In genomic region chr17:75205037-75205792, GRCh38 we compare ENCODE assay signal across 8 cellular contexts. TPM values are rescaled to one million over a fixed set of nuclear protein-coding genes. Genes with fewer than 3 reads are reported as not detected.
DNase-seq lines count a peak whose midpoint lies in the region; ATAC-seq and TF ChIP-seq lines count a peak whose summit lies in the region.

NUP85 (plus strand) TSS chr17:75205679; CDS start chr17:75205762, 83 bp downstream.

- peak within 1 kb of the TSS; percentile 96 for H3K4me3 Mint-ChIP-seq in activated naive CD8-positive, alpha-beta T cell treated with anti-CD3 and anti-CD28 coated beads, Interleukin-2, amount 50 U/mL, for 24 hours

- no peaks in the 10 kb centered on the region for H3K27me3 ChIP-seq in cardiac muscle cell
- H3K27me3 ChIP-seq in parathyroid adenoma (ENCODE audit: control insufficient read depth, insufficient read depth, low read length) = no peaks in the 10 kb centered on the region
- H3K27me3 ChIP-seq in tibial artery = no peaks in the 10 kb centered on the region

- ATAC-seq in HG02623 (IDR thresholded peaks at IDR 0.05; ENCODE audit: unreplicated experiment) = peak; percentile 59
- peak; percentile 88 for ATAC-seq in activated naive CD8-positive, alpha-beta T cell treated with anti-CD3 and anti-CD28 coated beads, Interleukin-2, amount 50 U/mL, for 24 hours

- H3K9me3 Mint-ChIP-seq in activated naive CD8-positive, alpha-beta T cell treated with anti-CD3 and anti-CD28 coated beads, Interleukin-2, amount 50 U/mL, for 24 hours = no peaks in the 10 kb centered on the region

- H3K4me2 ChIP-seq in parathyroid adenoma (ENCODE audit: low read length) = peak within 1 kb of the TSS; percentile 100

- peaks cover 21% of the 10 kb centered on the region for H3K36me3 Mint-ChIP-seq in activated naive CD8-positive, alpha-beta T cell treated with anti-CD3 and anti-CD28 coated beads, Interleukin-2, amount 50 U/mL, for 24 hours (ENCODE audit: low read depth)

- H3K27ac Mint-ChIP-seq in activated naive CD8-positive, alpha-beta T cell treated with anti-CD3 and anti-CD28 coated beads, Interleukin-2, amount 50 U/mL, for 24 hours = peak within 1 kb of the TSS; percentile 95

- no peaks in the 10 kb centered on the region for H3K27me3 Mint-ChIP-seq in activated naive CD8-positive, alpha-beta T cell treated with anti-CD3 and anti-CD28 coated beads, Interleukin-2, amount 50 U/mL, for 24 hours

- H3K9me3 ChIP-seq in cardiac muscle cell (ENCODE audit: low read depth) = no peaks in the 10 kb centered on the region
- H3K9me3 ChIP-seq in parathyroid adenoma (ENCODE audit: control insufficient read depth, low read length) = no peaks in the 10 kb centered on the region
- no peaks in the 10 kb centered on the region for H3K9me3 ChIP-seq in tibial artery

- peak within 1 kb of the TSS; percentile 93 for H3K4me3 ChIP-seq in cardiac muscle cell
- peak within 1 kb of the TSS; percentile 98 for H3K4me3 ChIP-seq in parathyroid adenoma (ENCODE audit: low read depth, low read length)
- peak within 1 kb of the TSS; percentile 81 to 92 for H3K4me3 ChIP-seq in tibial artery

- H3K36me3 ChIP-seq in cardiac muscle cell (peaks cover 9% of the 10 kb centered on the region), parathyroid adenoma (ENCODE audit: control insufficient read depth, insufficient read depth, low read length) (no peaks in the 10 kb centered on the region), tibial artery (peaks cover 8 to 19% (median 12%) of the 10 kb centered on the region in 3 donors)

- intact Hi-C loops in tibial artery (cut with DNase I; ENCODE audit: low total_unique reads) = loop anchor here (2.0 to 10.0 kb wide), 3 partner anchors 22 to 240 kb away; partner anchors contain the start of gene SUMO2

- H2AFZ ChIP-seq in parathyroid adenoma = peak within 1 kb of the TSS; percentile 98

- peaks cover 5% of the 10 kb centered on the region for H3K4me1 ChIP-seq in cardiac muscle cell (ENCODE audit: low read depth)
- no peaks in the 10 kb centered on the region for H3K4me1 ChIP-seq in parathyroid adenoma
- H3K4me1 ChIP-seq in tibial artery = peaks cover 0 to 24% (median 12%) of the 10 kb centered on the region in 4 donors

- H3K4me1 Mint-ChIP-seq in activated naive CD8-positive, alpha-beta T cell treated with anti-CD3 and anti-CD28 coated beads, Interleukin-2, amount 50 U/mL, for 24 hours = peaks cover 29% of the 10 kb centered on the region

- peak within 1 kb of the TSS; percentile 100 for H3K27ac ChIP-seq in cardiac muscle cell
- H3K27ac ChIP-seq in parathyroid adenoma = peak within 1 kb of the TSS; percentile 98
- H3K27ac ChIP-seq in tibial artery = peak within 1 kb of the TSS; percentile 89 to 92

- peaks cover 11% of the 10 kb centered on the region for H3K79me2 ChIP-seq in parathyroid adenoma

- DNase-seq in GM03348 (ENCODE audit: low spot score) (peak; percentile 100), NCI-H1436 (lab: John Stamatoyannopoulos, UW) (peak; percentile 96), SW480 (ENCODE audit: low spot score) (peak; percentile 96), cardiac muscle cell (ENCODE audit: low read depth in 1 of 2, low spot score in 1 of 2) (peak; percentile 96), tibial artery (peak; percentile 89 to 96)
- DNase-seq in activated naive CD8-positive, alpha-beta T cell treated with anti-CD3 and anti-CD28 coated beads, Interleukin-2, amount 50 U/mL, for 24 hours = peak; percentile 96

- no peak for TF ChIP-seq CTCF in cardiac muscle cell (IDR thresholded peaks at IDR 0.05; ENCODE audit: low read depth, low read length)
- no peak for TF ChIP-seq CTCF in parathyroid adenoma (IDR thresholded peaks at IDR 0.05)
- no peak for TF ChIP-seq CTCF in tibial artery (IDR thresholded peaks at IDR 0.05)

- peak within 1 kb of the TSS; percentile 91 for H3K9ac ChIP-seq in parathyroid adenoma

RNA-seq across cellular contexts. Expression of gene NUP85, which starts in this region (rescaled TPM):
- 23.4 and 32.7 TPM in 2 replicates for total RNA-seq in cardiac muscle cell
- 51.9 and 59.0 TPM in 2 replicates for polyA plus RNA-seq in cardiac muscle cell

Comparison
In these comparisons a context has a peak if more than half of its experiments do, and no peak if none do; other contexts are left out.
1. Peak in every context shown above with its lines: DNase-seq, ATAC-seq, H3K4me3 ChIP-seq and H3K27ac ChIP-seq.